Comparison of ENCODE assay signal across 24 cellular contexts in the genomic region with DNA sequence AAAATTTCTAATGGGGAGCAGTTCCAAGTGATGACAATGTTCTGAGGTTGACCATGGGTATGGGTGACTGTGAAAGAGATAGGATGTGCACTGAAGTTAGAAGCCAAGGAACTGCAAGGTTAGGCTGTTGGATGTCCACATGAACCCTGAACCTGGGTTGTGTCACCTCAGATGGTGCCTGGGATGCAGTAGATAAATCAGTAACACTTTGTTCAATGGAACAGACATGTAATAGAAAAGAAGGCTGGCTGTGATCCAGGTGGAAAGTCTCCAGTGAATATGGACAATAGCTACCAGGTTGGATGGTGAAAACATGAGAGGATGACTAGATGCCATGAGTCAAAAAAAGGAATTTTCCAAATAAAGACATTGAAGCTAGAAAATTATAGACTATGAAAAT.
"Had no signal": no experiment of that assay in that cellular context is flagged by ENCODE, and none has a peak within 500 bp of the region (broad histone marks: within the 10 kb centered on the region; RNA-seq: fewer than 3 reads in every experiment).

No MANE protein-coding gene starts in this region.

- H3K4me3 ChIP-seq: colonic mucosa, gastroesophageal sphincter, heart left ventricle, hepatocyte, lower lobe of right lung, ovary, psoas muscle, skin epidermis, thoracic aorta, tibial nerve had no signal

- H3K36me3 ChIP-seq: colonic mucosa, gastroesophageal sphincter, heart left ventricle, lower lobe of right lung, ovary, thoracic aorta, tibial nerve had no signal

- H3K4me2 ChIP-seq: hepatocyte had no signal

- ATAC-seq: esophagus mucosa; foreskin keratinocyte; gastroesophageal sphincter; heart left ventricle; left cardiac atrium; left ventricle myocardium superior; lower lobe of right lung; natural killer cell; psoas muscle; right cardiac atrium; stimulated activated naive B cell treated with anti-CD40 and anti-IgM and Interleukin-4, amounts not matched to agents 10 μg/mL and 1 μg/mL and 100 μg/mL, for 72 hours had no signal

- H3K27ac ChIP-seq: colonic mucosa, epithelial cell of prostate, foreskin keratinocyte, gastroesophageal sphincter, heart left ventricle, hepatocyte, lower lobe of right lung, ovary, psoas muscle, skin epidermis, thoracic aorta, tibial nerve had no signal

- H3K27me3 ChIP-seq: colonic mucosa, gastroesophageal sphincter, heart left ventricle, hepatocyte, ovary, tibial nerve had no signal

- H3K4me1 ChIP-seq: colonic mucosa, foreskin keratinocyte, gastroesophageal sphincter, heart left ventricle, lower lobe of right lung, psoas muscle, tibial nerve had no signal

- H2AFZ ChIP-seq: hepatocyte had no signal

- H3K9me3 ChIP-seq: colonic mucosa, gastroesophageal sphincter, heart left ventricle, lower lobe of right lung, ovary, psoas muscle, thoracic aorta, tibial nerve had no signal

- DNase-seq: colonic mucosa; effector CD8-positive, alpha-beta T cell; endodermal cell; heart left ventricle; left cardiac atrium; left ventricle myocardium superior; lower lobe of right lung; natural killer cell; occipital lobe; ovary; posterior cingulate gyrus; psoas muscle; right cardiac atrium; stimulated activated CD4-positive, alpha-beta T cell treated with anti-CD3 and anti-CD28 coated beads, Interleukin-15, amount 100 ng/mL, for 24 hours; stimulated activated CD4-positive, alpha-beta T cell treated with anti-CD3 and anti-CD28 coated beads, Interleukin-2, amount 100 ng/mL, for 48 hours; stimulated activated naive B cell treated with anti-CD40 and anti-IgM and Interleukin-4, amounts not matched to agents 10 μg/mL and 1 μg/mL and 100 μg/mL, for 72 hours had no signal

- H3K79me2 ChIP-seq: hepatocyte had no signal
